ENCODE assay signal across 13 cellular contexts in the genomic region with DNA sequence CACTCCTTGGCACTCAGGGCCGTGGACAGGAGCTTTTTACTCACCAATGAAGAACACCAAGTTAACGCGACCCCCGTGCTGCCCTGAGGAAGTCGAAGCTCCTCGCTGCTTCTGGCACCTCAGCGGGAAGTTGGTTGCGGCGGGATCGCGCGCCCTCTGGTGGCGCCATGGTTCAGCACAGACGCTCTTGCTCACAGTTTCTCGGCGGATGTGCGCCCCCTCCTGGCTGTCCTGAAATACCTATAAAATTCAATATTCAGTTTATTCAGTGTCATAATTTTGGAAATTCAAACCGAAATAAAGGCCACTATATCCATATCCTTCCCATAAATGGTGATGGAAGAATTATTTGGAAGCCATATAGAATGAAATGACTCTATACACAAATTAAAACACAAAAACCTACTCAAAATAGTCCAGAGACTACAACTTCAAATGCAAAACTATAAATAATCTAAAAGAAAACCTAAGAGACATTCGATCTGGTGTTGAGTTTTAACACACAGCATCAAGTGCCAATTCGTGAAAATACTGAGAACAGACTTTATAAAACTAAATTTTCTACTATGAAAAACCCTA. TPM values are rescaled to one million over a fixed set of nuclear protein-coding genes. Genes with fewer than 3 reads are reported as not detected.
DNase-seq lines count a peak whose midpoint lies in the region; ATAC-seq, FAIRE-seq and TF ChIP-seq lines count a peak whose summit lies in the region.
"Not testable (repeated sequence)": the region's sequence is repeated elsewhere in the genome, so short reads cannot be mapped to it uniquely, and the experiment has no call there.
"Had no signal": no experiment of that assay in that cellular context is flagged by ENCODE, and none has a peak within 500 bp of the region (broad histone marks: within the 10 kb centered on the region; RNA-seq: fewer than 3 reads in every experiment).

No MANE protein-coding gene starts in this region.

- FAIRE-seq in RCC 7860 (lab: Jason Lieb, UNC) = not testable (repeated sequence)

- peak; percentile 63 for TF ChIP-seq CTCF in BJ (IDR thresholded peaks at IDR 0.05; ENCODE audit: insufficient read depth, low read depth, low read length)
- TF ChIP-seq CTCF in heart right ventricle (IDR thresholded peaks at IDR 0.05) = peak in 8 of 9 donors; percentile 11 to 77 (median 38)
- TF ChIP-seq CTCF in mucosa of descending colon (IDR thresholded peaks at IDR 0.05) = peak; percentile 76

- not testable (repeated sequence) for H3K9me3 ChIP-seq in heart right ventricle, mucosa of descending colon

- WGBS in heart right ventricle, 2 donors = 1% methylated on average over 8 to 19 of the region's 20 CpGs

- not testable (repeated sequence) for ATAC-seq in heart right ventricle, mucosa of descending colon

- POLR2A ChIA-PET in BJ (lab: Charles Lee) = not testable (repeated sequence)

- not testable (repeated sequence) for H3K27me3 ChIP-seq in BJ (ENCODE audit: control insufficient read depth, insufficient read depth, low read length); H7 (ENCODE audit: control insufficient read depth, insufficient read depth, low read length); heart right ventricle

- H3K4me1 ChIP-seq in heart right ventricle; mucosa of descending colon (ENCODE audit: low read depth): not testable (repeated sequence)

- intact Hi-C loops in heart right ventricle (cut with DNase I); mucosa of descending colon (cut with DNase I, micrococcal nuclease): not testable (repeated sequence)

- not testable (repeated sequence) for H3K4me3 ChIP-seq in BJ (ENCODE audit: low read depth, low read length); H7 (ENCODE audit: insufficient read depth, low read depth, low read length); heart right ventricle; mucosa of descending colon

- not testable (repeated sequence) for H3K27ac ChIP-seq in heart right ventricle

- CTCF ChIA-PET in BJ (lab: Yijun Ruan, JAX) = not testable (repeated sequence)

- not testable (repeated sequence) for DNase-seq in BJ (ENCODE audit: low read depth)
- DNase-seq in H7 (peak; percentile 8), RCC 7860 (ENCODE audit: low spot score) (peak; percentile 3), dermis blood vessel endothelial cell (peak; percentile 51), heart right ventricle (peak in 1 of 2 donors; percentile 87), mucosa of descending colon (peak in 2 of 3 donors; percentile 69 to 86), renal cortical epithelial cell (ENCODE audit: low read depth) (peak; percentile 24)
- peak; percentile 72 for DNase-seq in activated naive CD4-positive, alpha-beta T cell treated with anti-CD3 and anti-CD28 coated beads, Interleukin-2, amount 50 U/mL, for 16 hours

- H3K36me3 ChIP-seq in BJ (ENCODE audit: control insufficient read depth, insufficient read depth, low read length); H7 (replicated peaks; ENCODE audit: control insufficient read depth, insufficient read depth, low read length); heart right ventricle; mucosa of descending colon (ENCODE audit: low read depth): not testable (repeated sequence)

RNA-seq across cellular contexts. Expression of a gene that starts 18.9 kb away (rescaled TPM):
- polyA plus RNA-seq in BJ (2011; rRNA removed) (not detected in 2 replicates), heart right ventricle (not detected)
- polyA minus RNA-seq in BJ (2011; rRNA and poly(A)+ RNA removed) = not detected in 2 replicates
- not detected in 2 replicates for total RNA-seq in H7 (2014; rRNA removed; shearing (Covaris generic))
- total RNA-seq in dermis blood vessel endothelial cell (not detected in 2 replicates), heart right ventricle (not detected), mucosa of descending colon (not detected), renal cortical epithelial cell (not detected in 2 replicates)
- total RNA-seq: activated CD8-positive, alpha-beta memory T cell treated with anti-CD3 and anti-CD28 coated beads for 36 hours; activated T-helper 2 cell treated with anti-CD3 and anti-CD28 coated beads, Interferon-gamma antibody, Interleukin-2, Interleukin-4, amounts not matched to agents 10 μg/mL and 5 μg/mL and 100 μg/mL, durations not matched to agents 14 hours and 24 hours and 36 hours; aorta; gastrocnemius medialis; subcutaneous adipose tissue had no signal
- polyA plus RNA-seq: aorta had no signal
